8 cellular contexts compared by ENCODE assay signal in genomic region chr9:35826071-35826701, GRCh38. TPM values are rescaled to one million over a fixed set of nuclear protein-coding genes. Genes with fewer than 3 reads are reported as not detected.
DNase-seq lines count a peak whose midpoint lies in the region; ATAC-seq and TF ChIP-seq lines count a peak whose summit lies in the region.

No MANE protein-coding gene starts in this region.

- peak; percentile 33 for ATAC-seq in HG02981 (IDR thresholded peaks at IDR 0.05; ENCODE audit: unreplicated experiment)

- peak; percentile 70 for DNase-seq in EL
- peak; percentile 60 for DNase-seq in NCI-H2196 (lab: John Stamatoyannopoulos, UW; ENCODE audit: unreplicated experiment)
- DNase-seq in activated CD4-positive, alpha-beta memory T cell treated with anti-CD3 and anti-CD28 coated beads for 36 hours, result peak; percentile 42
- DNase-seq in fibroblast of the conjunctiva (ENCODE audit: low read depth), result peak; percentile 49
- no peak for DNase-seq in osteocyte (ENCODE audit: extremely low spot score, unreplicated experiment)
- DNase-seq in T-helper 9 cell, result no peak

- H3K79me2 ChIP-seq in ACC112 (ENCODE audit: control insufficient read depth, insufficient read depth, low read length, unreplicated experiment), result no peaks in the 10 kb centered on the region

- no peaks in the 10 kb centered on the region for H3K36me3 Mint-ChIP-seq in activated CD4-positive, alpha-beta memory T cell treated with anti-CD3 and anti-CD28 coated beads for 36 hours
- H3K36me3 Mint-ChIP-seq in osteocyte (ENCODE audit: unreplicated experiment), result no peaks in the 10 kb centered on the region

- peaks cover 14% of the 10 kb centered on the region for H3K4me1 ChIP-seq in ACC112 (ENCODE audit: control insufficient read depth, insufficient read depth, low read length, unreplicated experiment)

- H3K4me3 Mint-ChIP-seq in activated CD4-positive, alpha-beta memory T cell treated with anti-CD3 and anti-CD28 coated beads for 36 hours, result peak overlapping the region; percentile 13
- H3K4me3 Mint-ChIP-seq in osteocyte (ENCODE audit: unreplicated experiment), result no peak overlapping the region

- no peak overlapping the region for H3K4me3 ChIP-seq in ACC112 (ENCODE audit: low read depth, low read length)

- H3K27me3 ChIP-seq in ACC112 (ENCODE audit: insufficient read depth, low read length), result no peaks in the 10 kb centered on the region

- H3K27ac Mint-ChIP-seq in activated CD4-positive, alpha-beta memory T cell treated with anti-CD3 and anti-CD28 coated beads for 36 hours, result no peak overlapping the region
- peak overlapping the region; percentile 7 for H3K27ac Mint-ChIP-seq in osteocyte (ENCODE audit: unreplicated experiment)

- H2AFZ ChIP-seq in ACC112 (ENCODE audit: low read length, unreplicated experiment), result peak overlapping the region; percentile 58

- H3K27ac ChIP-seq in ACC112 (ENCODE audit: low read depth, low read length), result no peak overlapping the region

- H3K27me3 Mint-ChIP-seq in activated CD4-positive, alpha-beta memory T cell treated with anti-CD3 and anti-CD28 coated beads for 36 hours, result no peaks in the 10 kb centered on the region
- peaks cover 2% of the 10 kb centered on the region for H3K27me3 Mint-ChIP-seq in osteocyte (ENCODE audit: unreplicated experiment)

- POLR2A ChIA-PET in activated CD4-positive, alpha-beta memory T cell treated with anti-CD3 and anti-CD28 coated beads for 36 hours (lab: Charles Lee), result no interaction called here

- CTCF ChIA-PET in activated CD4-positive, alpha-beta memory T cell treated with anti-CD3 and anti-CD28 coated beads for 36 hours (lab: Charles Lee), result interaction anchor here (0.6 to 4.3 kb wide), 24 partner anchors 10 to 179 kb away, joined by 3 to 49 read pairs (median 4); partner anchors contain the start of genes HINT2 and SPAG8

- peak; percentile 79 for TF ChIP-seq CTCF in osteocyte (IDR thresholded peaks at IDR 0.05)

- peaks cover 23% of the 10 kb centered on the region for H3K4me1 Mint-ChIP-seq in activated CD4-positive, alpha-beta memory T cell treated with anti-CD3 and anti-CD28 coated beads for 36 hours (ENCODE audit: low read depth)
- H3K4me1 Mint-ChIP-seq in osteocyte (ENCODE audit: unreplicated experiment), result peaks cover 29% of the 10 kb centered on the region

- no peaks in the 10 kb centered on the region for H3K9me3 Mint-ChIP-seq in activated CD4-positive, alpha-beta memory T cell treated with anti-CD3 and anti-CD28 coated beads for 36 hours
- no peaks in the 10 kb centered on the region for H3K9me3 Mint-ChIP-seq in osteocyte (ENCODE audit: unreplicated experiment)

- no peaks in the 10 kb centered on the region for H3K36me3 ChIP-seq in ACC112 (ENCODE audit: insufficient read depth, low read length)

- intact Hi-C loops in activated CD4-positive, alpha-beta memory T cell treated with anti-CD3 and anti-CD28 coated beads for 36 hours (cut with micrococcal nuclease), result loop anchor here (1.0 kb wide), 3 partner anchors 11 to 56 kb away; partner anchors contain the start of gene HINT2

RNA-seq across cellular contexts. Expression of gene FAM221B, which starts 2.3 kb away (rescaled TPM):
- not detected for total RNA-seq in activated CD4-positive, alpha-beta memory T cell treated with anti-CD3 and anti-CD28 coated beads for 36 hours
- not detected in 2 replicates for total RNA-seq in osteocyte

RNA-seq across cellular contexts. Expression of gene TMEM8B, which starts 2.8 kb away (rescaled TPM):
- 1 to 10 TPM; 5.9 to 6.0 TPM for total RNA-seq in activated CD4-positive, alpha-beta memory T cell treated with anti-CD3 and anti-CD28 coated beads for 36 hours
- total RNA-seq in osteocyte, result 25.6 and 29.9 TPM in 2 replicates

RNA-seq across cellular contexts. Expression of gene HINT2, which starts 11.3 kb away (rescaled TPM):
- 10 to 100 TPM; 67.8 to 72.6 TPM for total RNA-seq in activated CD4-positive, alpha-beta memory T cell treated with anti-CD3 and anti-CD28 coated beads for 36 hours
- 35.4 and 36.0 TPM in 2 replicates for total RNA-seq in osteocyte

RNA-seq across cellular contexts. Expression of gene SPAG8, which starts 14.1 kb away (rescaled TPM):
- total RNA-seq in activated CD4-positive, alpha-beta memory T cell treated with anti-CD3 and anti-CD28 coated beads for 36 hours, result 1 to 10 TPM; 1.1 to 1.4 TPM
- total RNA-seq in osteocyte, result 2.4 TPM in 2 replicates

RNA-seq across cellular contexts. Expression of gene NPR2, which starts 34.8 kb away (rescaled TPM):
- total RNA-seq in activated CD4-positive, alpha-beta memory T cell treated with anti-CD3 and anti-CD28 coated beads for 36 hours, result 1 to 10 TPM; 8.9 to 9.6 TPM
- total RNA-seq in osteocyte, result 26.8 and 28.1 TPM in 2 replicates

Comparison
In these comparisons a context has a peak if more than half of its experiments do, and no peak if none do; other contexts are left out.
1. DNase-seq: peak in EL (single experiment), NCI-H2196 (single experiment), activated CD4-positive, alpha-beta memory T cell treated with anti-CD3 and anti-CD28 coated beads for 36 hours (single experiment) and fibroblast of the conjunctiva (single experiment); none in osteocyte (single experiment) and T-helper 9 cell (single experiment).